21 cellular contexts compared by ENCODE assay signal in genomic region chr13:75555836-75556235, GRCh38. TPM values are rescaled to one million over a fixed set of nuclear protein-coding genes. Genes with fewer than 3 reads are reported as not detected.
DNase-seq lines count a peak whose midpoint lies in the region; ATAC-seq and TF ChIP-seq lines count a peak whose summit lies in the region.
"Had no signal": no experiment of that assay in that cellular context is flagged by ENCODE, and none has a peak within 500 bp of the region (broad histone marks: within the 10 kb centered on the region; RNA-seq: fewer than 3 reads in every experiment).

No MANE protein-coding gene starts in this region.

- H3K4me3 ChIP-seq in Loucy (ENCODE audit: low read length, poor library complexity, severe bottlenecking): peak overlapping the region; percentile 15
- H3K4me3 ChIP-seq: A549; BLaER1 treated with 17β-estradiol and CSF1 and Interleukin-3, amounts not matched to agents 10 nM and 100 nM; GM23248 had no signal

- no peaks in the 10 kb centered on the region for H3K9me3 ChIP-seq in Loucy (ENCODE audit: insufficient read depth, low read depth, low read length)
- H3K9me3 ChIP-seq: A549; BE2C; BLaER1 treated with 17β-estradiol and CSF1 and Interleukin-3, amounts not matched to agents 10 nM and 100 nM had no signal

- no peak overlapping the region for H3K27ac ChIP-seq in substantia nigra (ENCODE audit: low read depth, low read length, poor library complexity, severe bottlenecking)
- H3K27ac ChIP-seq: A549; BLaER1 treated with 17β-estradiol and CSF1 and Interleukin-3, amounts not matched to agents 10 nM and 100 nM; GM23248 had no signal

- no peak overlapping the region for H2AFZ ChIP-seq in Loucy (ENCODE audit: low read length)
- H2AFZ ChIP-seq: GM23248 had no signal

- ATAC-seq in left ventricle myocardium superior (peak; percentile 23), Right ventricle myocardium superior (ENCODE audit: poor library complexity) (no peak), HG03175 (IDR thresholded peaks at IDR 0.05; ENCODE audit: unreplicated experiment) (no peak)
- ATAC-seq: A549 had no signal

- DNase-seq in left ventricle myocardium superior: no peak
- no peak for DNase-seq in Right ventricle myocardium superior
- DNase-seq in erythroblast (lab: John Stamatoyannopoulos, UW): peak; percentile 29 to 34
- no peak for DNase-seq in DMS79 (lab: John Stamatoyannopoulos, UW)
- no peak for DNase-seq in substantia nigra (lab: John Stamatoyannopoulos, UW)
- DNase-seq: 8988T; ACHN; AML-193; BE2C; CD4-positive, alpha-beta T cell; CD8-positive, alpha-beta memory T cell; DMS 273 treated with DMSO at 0.1 percent for 48 hours; DMS79 treated with DMSO at 0.1 percent for 48 hours; GF-D8; GM23248; H7; HCEC 1CT had no signal

- H3K36me3 ChIP-seq in Loucy (ENCODE audit: insufficient read depth, low read length): peaks cover 4% of the 10 kb centered on the region; the same call in 1 of the 2 replicates

- no peak for TF ChIP-seq CTCF in Loucy (conservative IDR thresholded peaks at IDR 0.05; ENCODE audit: low read length)

- intact Hi-C loops in left ventricle myocardium superior (cut with micrococcal nuclease) (no loop called here), Right ventricle myocardium superior (cut with DNase I) (no loop called here)

- H3K79me2 ChIP-seq in Loucy (ENCODE audit: insufficient read depth, low read length): peaks cover 61% of the 10 kb centered on the region

- H3K4me2 ChIP-seq in Loucy (ENCODE audit: low read depth, low read length, poor library complexity, severe bottlenecking): peak overlapping the region; percentile 20
- H3K4me2 ChIP-seq: A549; BLaER1 treated with 17β-estradiol and CSF1 and Interleukin-3, amounts not matched to agents 10 nM and 100 nM had no signal

- H4K20me1 ChIP-seq in Loucy (ENCODE audit: insufficient read depth, low read length, poor library complexity, severe bottlenecking): peaks cover 37% of the 10 kb centered on the region

- H3K9ac ChIP-seq in Loucy (ENCODE audit: low read depth, low read length, poor library complexity, severe bottlenecking): no peak overlapping the region
- H3K9ac ChIP-seq: BLaER1 treated with 17β-estradiol and CSF1 and Interleukin-3, amounts not matched to agents 10 nM and 100 nM; GM23248 had no signal

- no peaks in the 10 kb centered on the region for H3K27me3 ChIP-seq in Loucy (ENCODE audit: insufficient read depth, low read length, poor library complexity, severe bottlenecking)
- H3K27me3 ChIP-seq: BE2C; BLaER1 treated with 17β-estradiol and CSF1 and Interleukin-3, amounts not matched to agents 10 nM and 100 nM had no signal

- H3K4me1 ChIP-seq in Loucy (ENCODE audit: insufficient read depth, low read length, poor library complexity, severe bottlenecking): peaks cover 68% of the 10 kb centered on the region

- H3K9me2 ChIP-seq in Loucy (replicated peaks; ENCODE audit: low read depth, low read length): no peaks in the 10 kb centered on the region

- H3F3A ChIP-seq in Loucy (ENCODE audit: low read depth): no peaks in the 10 kb centered on the region

- no peak for TF ChIP-seq POLR2A in erythroblast (IDR thresholded peaks at IDR 0.05; ENCODE audit: low read length)

RNA-seq across cellular contexts. Expression of gene UCHL3, which starts 6.2 kb away (rescaled TPM):
- total RNA-seq in left ventricle myocardium superior (23.7 TPM), Right ventricle myocardium superior (19.5 TPM)

RNA-seq across cellular contexts. Expression of gene COMMD6, which starts 18.2 kb away (rescaled TPM):
- total RNA-seq in left ventricle myocardium superior (129 TPM), Right ventricle myocardium superior (116 TPM)

Comparison
In these comparisons a context has a peak if more than half of its experiments do, and no peak if none do; other contexts are left out.
1. DNase-seq: peak in erythroblast (2 of 2); none in left ventricle myocardium superior (single experiment), Right ventricle myocardium superior (single experiment), DMS79 (single experiment) and substantia nigra (0 of 49).